In genomic region chr13:20525601-20526544, GRCh38 we compare ENCODE assay signal across 8 cellular contexts. TPM values are rescaled to one million over a fixed set of nuclear protein-coding genes. Genes with fewer than 3 reads are reported as not detected.
DNase-seq lines count a peak whose midpoint lies in the region; ATAC-seq and TF ChIP-seq lines count a peak whose summit lies in the region.

A gene with protein sequence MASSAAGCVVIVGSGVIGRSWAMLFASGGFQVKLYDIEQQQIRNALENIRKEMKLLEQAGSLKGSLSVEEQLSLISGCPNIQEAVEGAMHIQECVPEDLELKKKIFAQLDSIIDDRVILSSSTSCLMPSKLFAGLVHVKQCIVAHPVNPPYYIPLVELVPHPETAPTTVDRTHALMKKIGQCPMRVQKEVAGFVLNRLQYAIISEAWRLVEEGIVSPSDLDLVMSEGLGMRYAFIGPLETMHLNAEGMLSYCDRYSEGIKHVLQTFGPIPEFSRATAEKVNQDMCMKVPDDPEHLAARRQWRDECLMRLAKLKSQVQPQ (minus strand): TSS chr13:20525857. CDS start chr13:20525794, 63 bp downstream.

- no peaks in the 10 kb centered on the region for H3K9me2 ChIP-seq in SK-N-SH

- POLR2A ChIA-PET in SK-N-SH (lab: Yijun Ruan, JAX) = no interaction called here

- H3K27me3 ChIP-seq in SK-N-SH (ENCODE audit: insufficient read depth) (no peaks in the 10 kb centered on the region), suprapubic skin (no peaks in the 10 kb centered on the region)

- H3K4me1 ChIP-seq in SK-N-SH (ENCODE audit: control insufficient read depth in 1 of 2, insufficient read depth in 2 of 2, low read depth in 1 of 2, low read length in 1 of 2) (peaks cover 0 to 12% of the 10 kb centered on the region in 2 experiments; a peak in 1 of 4 replicates), suprapubic skin (peaks cover 22% of the 10 kb centered on the region)

- H3K4me2 ChIP-seq in SK-N-SH = peak within 1 kb of the TSS; percentile 83

- peak within 1 kb of the TSS; percentile 99 for H2AFZ ChIP-seq in SK-N-SH (ENCODE audit: low read depth)

- H3K27ac ChIP-seq in SK-N-SH (ENCODE audit: low read depth in 2 of 2, low read length in 1 of 2) (peak within 1 kb of the TSS in 1 of 2 experiments; percentile 77; a peak in 2 of 4 replicates), suprapubic skin (peak within 1 kb of the TSS; percentile 89)

- DNase-seq in EL = peak; percentile 74
- peak; percentile 69 for DNase-seq in LHCN-M2 (ENCODE audit: low read depth)
- peak; percentile 87 for DNase-seq in SK-N-SH
- DNase-seq in activated naive CD4-positive, alpha-beta T cell treated with anti-CD3 and anti-CD28 coated beads, Interleukin-2, amount 50 U/mL, for 16 hours = peak; percentile 77
- no peak for DNase-seq in glomerular endothelial cell (ENCODE audit: extremely low read depth, low read depth, low spot score)
- DNase-seq in omental fat pad (ENCODE audit: low spot score) = peak; percentile 43
- peak; percentile 80 to 82 for DNase-seq in suprapubic skin (ENCODE audit: low spot score in 2 of 2)

- H3K36me3 ChIP-seq in SK-N-SH (replicated peaks in 1 of 2; ENCODE audit: control insufficient read depth in 1 of 2, insufficient read depth in 2 of 2, low read length in 1 of 2) (no peaks in the 10 kb centered on the region), suprapubic skin (no peaks in the 10 kb centered on the region)

- CTCF ChIA-PET in SK-N-SH (lab: Yijun Ruan, JAX) = interaction anchor here (0.9 to 2.1 kb wide), 2 partner anchors 31 to 33 kb away, joined by 3 to 6 read pairs; no protein-coding TSS in a partner anchor

- TF ChIP-seq CTCF in SK-N-SH (IDR thresholded peaks at IDR 0.05) (no peak), omental fat pad (IDR thresholded peaks at IDR 0.05) (no peak), suprapubic skin (IDR thresholded peaks at IDR 0.05) (no peak)

- H3F3A ChIP-seq in SK-N-SH (replicated peaks; ENCODE audit: insufficient read depth) = peaks cover 10% of the 10 kb centered on the region

- ATAC-seq in GM21786 (IDR thresholded peaks at IDR 0.05; ENCODE audit: unreplicated experiment) (peak; percentile 73), omental fat pad (ENCODE audit: low FRiP score) (peak; percentile 97)

- H3K4me3 ChIP-seq in SK-N-SH (ENCODE audit: low read depth in 2 of 2, low read length in 1 of 2) (peak within 1 kb of the TSS; percentile 70 to 86), suprapubic skin (peak within 1 kb of the TSS; percentile 94)

- H4K20me1 ChIP-seq in SK-N-SH (ENCODE audit: insufficient read depth) = no peaks in the 10 kb centered on the region

- TF ChIP-seq POLR2A in suprapubic skin (IDR thresholded peaks at IDR 0.05) = peak in 1 of 2 donors; percentile 44

- H3K9ac ChIP-seq in SK-N-SH = peak within 1 kb of the TSS; percentile 80

- 0% methylated on average over 18 of the region's 89 CpGs for WGBS in SK-N-SH (ENCODE audit: low lambda C conversion rate)
- 0% methylated on average over 25 of the region's 89 CpGs for WGBS in suprapubic skin

- TF ChIP-seq RAD21 in SK-N-SH (IDR thresholded peaks at IDR 0.05; ENCODE audit: low read length) = no peak

- H3K9me3 ChIP-seq in SK-N-SH = no peaks in the 10 kb centered on the region
- no peaks in the 10 kb centered on the region for H3K9me3 ChIP-seq in suprapubic skin

- peaks cover 17% of the 10 kb centered on the region for H3K79me2 ChIP-seq in SK-N-SH (ENCODE audit: insufficient read depth)

- TF ChIP-seq EP300 in SK-N-SH (IDR thresholded peaks at IDR 0.05; ENCODE audit: borderline replicate concordance in 1 of 2, low read depth in 1 of 2, low read length in 1 of 2) (no peak), suprapubic skin (IDR thresholded peaks at IDR 0.05) (peak; percentile 4)

TF ChIP-seq in SK-N-SH, 30 proteins besides CTCF, POLR2A, EP300 and RAD21:
- TF ChIP-seq SIN3A (IDR thresholded peaks at IDR 0.05; ENCODE audit: borderline replicate concordance, low read depth, low read length) = peak; percentile 43; the same call in 1 of the 2 replicates
- TF ChIP-seq FOXJ3 (CRISPR knock-in tag; IDR thresholded peaks at IDR 0.05) = no peak
- no peak for TF ChIP-seq USF1 (IDR thresholded peaks at IDR 0.05; ENCODE audit: borderline replicate concordance, low read depth)
- no peak for TF ChIP-seq GABPA (IDR thresholded peaks at IDR 0.05; ENCODE audit: low read depth)
- TF ChIP-seq SMC3 (IDR thresholded peaks at IDR 0.05; ENCODE audit: low read depth, low read length) = no peak
- TF ChIP-seq RXRA (IDR thresholded peaks at IDR 0.05; ENCODE audit: borderline replicate concordance, low read depth) = no peak
- no peak for TF ChIP-seq ELF1 (IDR thresholded peaks at IDR 0.05)
- no peak for TF ChIP-seq RCOR1 (IDR thresholded peaks at IDR 0.05; ENCODE audit: low read length)
- no peak; the same call in 1 of the 2 replicates for TF ChIP-seq TCF12 (IDR thresholded peaks at IDR 0.05)
- TF ChIP-seq MAX (IDR thresholded peaks at IDR 0.05; ENCODE audit: low read depth) = peak; percentile 87
- TF ChIP-seq YY1 (IDR thresholded peaks at IDR 0.05; ENCODE audit: low read depth) = no peak
- no peak for TF ChIP-seq FOSL2 (IDR thresholded peaks at IDR 0.05; ENCODE audit: borderline replicate concordance, low read depth)
- TF ChIP-seq PBX3 (IDR thresholded peaks at IDR 0.05) = no peak
- TF ChIP-seq JUND (IDR thresholded peaks at IDR 0.05) = no peak
- peak; percentile 39; the same call in 1 of the 2 replicates for TF ChIP-seq NRF1 (IDR thresholded peaks at IDR 0.05; ENCODE audit: low read depth, low read length)
- no peak for TF ChIP-seq EZH2phosphoT487 (IDR thresholded peaks at IDR 0.05; ENCODE audit: borderline replicate concordance, low read depth)

RNA-seq across cellular contexts. Expression of the gene that starts here (rescaled TPM):
- 11.5 and 13.0 TPM in 2 replicates for total RNA-seq in LHCN-M2 (2014; rRNA removed)
- 12.1 TPM for polyA plus RNA-seq in LHCN-M2 (2012)
- 34.8 and 35.6 TPM in 2 replicates for polyA plus RNA-seq in SK-N-SH (2012; rRNA removed)
- polyA plus RNA-seq in SK-N-SH (2012; cell fraction: cytosol; rRNA removed) = 29.7 and 34.1 TPM in 2 replicates
- polyA plus RNA-seq in SK-N-SH (2012; cell fraction: nucleus; rRNA removed) = 17.4 and 17.5 TPM in 2 replicates
- 68.8 and 116 TPM in 2 replicates for total RNA-seq in glomerular endothelial cell
- 10 to 100 TPM; 30.3 to 42.2 (median 35.3) TPM for total RNA-seq in omental fat pad
- total RNA-seq in suprapubic skin = 10 to 100 TPM; 15.9 to 20.1 (median 18.4) TPM
